Comparison of ENCODE assay signal across 22 cellular contexts in genomic region chr4:7631288-7631633, GRCh38.
DNase-seq lines count a peak whose midpoint lies in the region; ATAC-seq and TF ChIP-seq lines count a peak whose summit lies in the region.
"Had no signal": no experiment of that assay in that cellular context is flagged by ENCODE, and none has a peak within 500 bp of the region (broad histone marks: within the 10 kb centered on the region; RNA-seq: fewer than 3 reads in every experiment).

No MANE protein-coding gene starts in this region.

- peaks cover 0 to 2% of the 10 kb centered on the region in 2 donors for H3K36me3 ChIP-seq in neuronal stem cell (replicated peaks in 1 of 2; ENCODE audit: control insufficient read depth in 2 of 2, insufficient read depth in 2 of 2, low read length in 2 of 2)
- H3K36me3 ChIP-seq in brain microvascular endothelial cell (replicated peaks), result no peaks in the 10 kb centered on the region
- H3K36me3 ChIP-seq: neutrophil, SJCRH30, tibial artery had no signal

- no peak overlapping the region for H3K4me2 ChIP-seq in neuronal stem cell (ENCODE audit: insufficient read depth, low read length, poor library complexity, severe bottlenecking)
- H3K4me2 ChIP-seq: KMS-11 had no signal

- H3K27me3 Mint-ChIP-seq in chondrocyte (ENCODE audit: low read depth), result peaks cover 25% of the 10 kb centered on the region

- no peaks in the 10 kb centered on the region for H3K9me3 Mint-ChIP-seq in chondrocyte (ENCODE audit: low read depth)
- H3K9me3 Mint-ChIP-seq: activated CD4-positive, alpha-beta memory T cell treated with anti-CD3 and anti-CD28 coated beads, Interleukin-2, amount 10 ng/mL, durations not matched to agents 7 days and 5 days; activated naive CD4-positive, alpha-beta T cell treated with anti-CD3 and anti-CD28 coated beads, Interleukin-2, amount 50 U/mL, for 24 hours; stimulated activated naive CD8-positive, alpha-beta T cell treated with anti-CD3 and anti-CD28 coated beads, Interleukin-15, Interleukin-2, amounts not matched to agents 100 ng/mL and 50 ng/mL, for 24 hours had no signal

- peaks cover 1% of the 10 kb centered on the region for H3K36me3 Mint-ChIP-seq in chondrocyte (ENCODE audit: low read depth)
- H3K36me3 Mint-ChIP-seq: activated naive CD4-positive, alpha-beta T cell treated with anti-CD3 and anti-CD28 coated beads, Interleukin-2, amount 50 U/mL, for 24 hours had no signal

- peaks cover 16% of the 10 kb centered on the region for H3K4me1 Mint-ChIP-seq in chondrocyte (ENCODE audit: low read depth)

- H3K27ac Mint-ChIP-seq in chondrocyte (ENCODE audit: unreplicated experiment), result peak overlapping the region; percentile 88
- H3K27ac Mint-ChIP-seq: activated CD4-positive, alpha-beta memory T cell treated with anti-CD3 and anti-CD28 coated beads, Interleukin-2, amount 10 ng/mL, durations not matched to agents 7 days and 5 days; activated naive CD4-positive, alpha-beta T cell treated with anti-CD3 and anti-CD28 coated beads, Interleukin-2, amount 50 U/mL, for 24 hours; progenitor cell of endocrine pancreas; stimulated activated naive CD8-positive, alpha-beta T cell treated with anti-CD3 and anti-CD28 coated beads, Interleukin-15, Interleukin-2, amounts not matched to agents 100 ng/mL and 50 ng/mL, for 24 hours had no signal

- WGBS in neuronal stem cell (ENCODE audit: extremely low coverage in 2 of 2, insufficient read length in 2 of 2, insufficient replicate concordance in 1 of 2), 2 donors, result no CpG with 5 or more reads among the region's 5 CpGs

- H2BK12ac ChIP-seq in neuronal stem cell (ENCODE audit: low read length), result no peak overlapping the region

- H2BK120ac ChIP-seq in neuronal stem cell (ENCODE audit: low read depth, low read length), result no peak overlapping the region

- no peak overlapping the region for H2BK15ac ChIP-seq in neuronal stem cell (ENCODE audit: low read length)

- peaks cover 0 to 5% of the 10 kb centered on the region in 2 donors for H3K9me3 ChIP-seq in neuronal stem cell (replicated peaks in 1 of 2; ENCODE audit: control insufficient read depth in 2 of 2, insufficient read depth in 1 of 2, low read depth in 1 of 2, low read length in 2 of 2)
- H3K9me3 ChIP-seq: neutrophil, SJCRH30, tibial artery had no signal

- TF ChIP-seq CTCF in AG04449 (IDR thresholded peaks at IDR 0.05; ENCODE audit: insufficient read depth, low read length, missing control alignments) (no peak), HFF-Myc (IDR thresholded peaks at IDR 0.05; ENCODE audit: low read depth, low read length, missing control alignments) (no peak), chondrocyte (IDR thresholded peaks at IDR 0.05) (no peak), brain microvascular endothelial cell (IDR thresholded peaks at IDR 0.05; ENCODE audit: low read depth, low read length, missing control alignments) (no peak)

- no peak overlapping the region for H3K9ac ChIP-seq in neuronal stem cell (ENCODE audit: low read depth, low read length, poor library complexity)
- H3K9ac ChIP-seq: BLaER1 treated with 17β-estradiol and CSF1 and Interleukin-3, amounts not matched to agents 10 nM and 100 nM; KMS-11 had no signal

- H3K27ac ChIP-seq in neuronal stem cell (replicated peaks; ENCODE audit: low read length) (no peak overlapping the region), brain microvascular endothelial cell (no peak overlapping the region)
- H3K27ac ChIP-seq: BLaER1 treated with 17β-estradiol and CSF1 and Interleukin-3, amounts not matched to agents 10 nM and 100 nM; KMS-11; neutrophil; SJCRH30 had no signal

- no peak overlapping the region for H4K8ac ChIP-seq in neuronal stem cell (ENCODE audit: low read depth, low read length)

- no peak overlapping the region for H3K4ac ChIP-seq in neuronal stem cell (ENCODE audit: low read length)

- ATAC-seq in GM21576 (IDR thresholded peaks at IDR 0.05; ENCODE audit: unreplicated experiment), result no peak
- ATAC-seq: activated CD4-positive, CD25-positive, alpha-beta regulatory T cell treated with anti-CD3 and anti-CD28 coated beads, Interleukin-2, amount 50 U/mL, for 24 hours had no signal

- H2AK5ac ChIP-seq in neuronal stem cell (ENCODE audit: low read depth, low read length), result no peak overlapping the region

- peaks cover 0 to 6% of the 10 kb centered on the region in 2 donors for H3K4me1 ChIP-seq in neuronal stem cell (ENCODE audit: control insufficient read depth in 2 of 2, insufficient read depth in 1 of 2, low read depth in 1 of 2, low read length in 2 of 2)
- H3K4me1 ChIP-seq: SJCRH30 had no signal

- CTCF ChIA-PET in AG04449 (lab: Yijun Ruan, JAX), result no interaction called here

- no peak overlapping the region for H3K23ac ChIP-seq in neuronal stem cell (ENCODE audit: low read depth, low read length, poor library complexity)

- peak overlapping the region; percentile 41 for H3K4me3 ChIP-seq in AG04449 (ENCODE audit: low read depth, low read length)
- H3K4me3 ChIP-seq in HFF-Myc (replicated peaks; ENCODE audit: low read depth, low read length), result peak overlapping the region; percentile 15; the same call in 1 of the 2 replicates
- no peak overlapping the region for H3K4me3 ChIP-seq in neuronal stem cell (ENCODE audit: low read length in 2 of 2)
- H3K4me3 ChIP-seq in brain microvascular endothelial cell (ENCODE audit: low read depth, low read length), result no peak overlapping the region
- H3K4me3 ChIP-seq: BLaER1 treated with 17β-estradiol and CSF1 and Interleukin-3, amounts not matched to agents 10 nM and 100 nM; SJCRH30 had no signal

- POLR2A ChIA-PET in AG04449 (lab: Yijun Ruan, JAX), result interaction anchor here (0.6 kb wide), 2 partner anchors 205 to 292 kb away, joined by 3 to 4 read pairs; no protein-coding TSS in a partner anchor

- peak overlapping the region; percentile 39 for H3K14ac ChIP-seq in neuronal stem cell (ENCODE audit: low read length)

- H3K18ac ChIP-seq in neuronal stem cell (ENCODE audit: low read length), result peak overlapping the region; percentile 7

- H3K79me1 ChIP-seq in neuronal stem cell (ENCODE audit: low read depth, low read length), result no peaks in the 10 kb centered on the region

- DNase-seq in AG04449 (ENCODE audit: low read depth, low spot score), result no peak
- no peak for DNase-seq in HFF-Myc (ENCODE audit: extremely low read depth, low read depth)
- no peak for DNase-seq in chondrocyte (ENCODE audit: low spot score)
- DNase-seq in neuronal stem cell (ENCODE audit: low spot score), result no peak
- DNase-seq in iPS-NIHi7 (ENCODE audit: extremely low spot score), result no peak
- no peak for DNase-seq in brain microvascular endothelial cell
- no peak for DNase-seq in NCI-H2081 treated with DMSO at 0.1 percent for 48 hours (lab: John Stamatoyannopoulos, UW)
- DNase-seq: activated CD4-positive, alpha-beta memory T cell treated with anti-CD3 and anti-CD28 coated beads, Interleukin-2, amount 10 ng/mL, durations not matched to agents 7 days and 5 days; activated CD8-positive, alpha-beta memory T cell treated with anti-CD3 and anti-CD28 coated beads, Interleukin-2, amount 50 U/mL, for 48 hours; DND-41; NCI-H2081; NCI-H748 treated with DMSO at 0.1 percent for 48 hours had no signal

- no peak overlapping the region for H4K91ac ChIP-seq in neuronal stem cell (ENCODE audit: low read depth, low read length, poor library complexity)

- H2BK5ac ChIP-seq in neuronal stem cell (ENCODE audit: low read length), result no peak overlapping the region

- peak overlapping the region; percentile 51 for H3K4me3 Mint-ChIP-seq in chondrocyte (ENCODE audit: unreplicated experiment)
- H3K4me3 Mint-ChIP-seq: activated CD4-positive, alpha-beta memory T cell treated with anti-CD3 and anti-CD28 coated beads, Interleukin-2, amount 10 ng/mL, durations not matched to agents 7 days and 5 days; activated naive CD4-positive, alpha-beta T cell treated with anti-CD3 and anti-CD28 coated beads, Interleukin-2, amount 50 U/mL, for 24 hours; stimulated activated naive CD8-positive, alpha-beta T cell treated with anti-CD3 and anti-CD28 coated beads, Interleukin-15, Interleukin-2, amounts not matched to agents 100 ng/mL and 50 ng/mL, for 24 hours had no signal

- in situ Hi-C loops in brain microvascular endothelial cell (cut with HindIII; ENCODE audit: low pct_ligation_motif_present, low sequenced_read_pairs), result no loop called here

- H3K27me3 ChIP-seq in neuronal stem cell (ENCODE audit: control insufficient read depth in 3 of 3, insufficient read depth in 3 of 3, low read depth in 1 of 3, low read length in 3 of 3) (peaks cover 0 to 10% (median 0%) of the 10 kb centered on the region in 3 experiments), brain microvascular endothelial cell (replicated peaks) (no peaks in the 10 kb centered on the region)
- H3K27me3 ChIP-seq: BLaER1 treated with 17β-estradiol and CSF1 and Interleukin-3, amounts not matched to agents 10 nM and 100 nM had no signal

- no peak overlapping the region for H2AFZ ChIP-seq in neuronal stem cell (ENCODE audit: low read length)

Comparison
In these comparisons a context has a peak if more than half of its experiments do, and no peak if none do; other contexts are left out.
1. H3K4me3 ChIP-seq: peak in AG04449 (single experiment) and HFF-Myc (single experiment); none in neuronal stem cell (0 of 2) and brain microvascular endothelial cell (single experiment).